8 cellular contexts compared by ENCODE assay signal in genomic region chr2:232550351-232551261, GRCh38. TPM values are rescaled to one million over a fixed set of nuclear protein-coding genes. Genes with fewer than 3 reads are reported as not detected.
DNase-seq lines count a peak whose midpoint lies in the region; TF ChIP-seq lines count a peak whose summit lies in the region.

A gene with protein sequence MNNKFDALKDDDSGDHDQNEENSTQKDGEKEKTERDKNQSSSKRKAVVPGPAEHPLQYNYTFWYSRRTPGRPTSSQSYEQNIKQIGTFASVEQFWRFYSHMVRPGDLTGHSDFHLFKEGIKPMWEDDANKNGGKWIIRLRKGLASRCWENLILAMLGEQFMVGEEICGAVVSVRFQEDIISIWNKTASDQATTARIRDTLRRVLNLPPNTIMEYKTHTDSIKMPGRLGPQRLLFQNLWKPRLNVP (plus strand): TSS chr2:232550689. CDS start chr2:232550725, 36 bp downstream.
Gene TIGD1, minus strand, starts transcription at chr2:232550557. Its CDS starts 675 bp downstream, at chr2:232549882.

- peaks cover 49% of the 10 kb centered on the region for H3K36me3 Mint-ChIP-seq in activated naive CD4-positive, alpha-beta T cell treated with anti-CD3 and anti-CD28 coated beads, Interleukin-2, amount 10 ng/mL, durations not matched to agents 7 days and 5 days

- 0 out of 2 replicates have a peak, but pooled peaks cover 7% of the 10 kb centered on the region for H3K9me3 ChIP-seq in SJSA1 (replicated peaks)

- peaks cover 75% of the 10 kb centered on the region for H3K4me1 Mint-ChIP-seq in activated naive CD4-positive, alpha-beta T cell treated with anti-CD3 and anti-CD28 coated beads, Interleukin-2, amount 10 ng/mL, durations not matched to agents 7 days and 5 days

- peaks cover 6% of the 10 kb centered on the region for H3K4me1 ChIP-seq in SJSA1 (replicated peaks)

- CTCF ChIA-PET in activated naive CD4-positive, alpha-beta T cell treated with anti-CD3 and anti-CD28 coated beads, Interleukin-2, amount 10 ng/mL, durations not matched to agents 7 days and 5 days (lab: Charles Lee): no interaction called here

- peaks cover 5% of the 10 kb centered on the region for H3K9me3 Mint-ChIP-seq in activated naive CD4-positive, alpha-beta T cell treated with anti-CD3 and anti-CD28 coated beads, Interleukin-2, amount 10 ng/mL, durations not matched to agents 7 days and 5 days

- peak within 1 kb of the TSS; percentile 100 for H3K27ac Mint-ChIP-seq in activated naive CD4-positive, alpha-beta T cell treated with anti-CD3 and anti-CD28 coated beads, Interleukin-2, amount 10 ng/mL, durations not matched to agents 7 days and 5 days

- peak; percentile 22 for TF ChIP-seq CTCF in HFF-Myc (IDR thresholded peaks at IDR 0.05; ENCODE audit: low read depth, low read length, missing control alignments)

- H3K4me3 ChIP-seq in GM08714 (ENCODE audit: low read length) (peak within 1 kb of the TSS; percentile 91), HFF-Myc (replicated peaks; ENCODE audit: low read depth, low read length) (peak within 1 kb of the TSS; percentile 97), SJSA1 (peak within 1 kb of the TSS; percentile 89)

- H3K4me3 Mint-ChIP-seq in activated naive CD4-positive, alpha-beta T cell treated with anti-CD3 and anti-CD28 coated beads, Interleukin-2, amount 10 ng/mL, durations not matched to agents 7 days and 5 days: peak within 1 kb of the TSS; percentile 96

- H3K36me3 ChIP-seq in SJSA1: peaks cover 75% of the 10 kb centered on the region

- H3K27me3 Mint-ChIP-seq in activated naive CD4-positive, alpha-beta T cell treated with anti-CD3 and anti-CD28 coated beads, Interleukin-2, amount 10 ng/mL, durations not matched to agents 7 days and 5 days: no peaks in the 10 kb centered on the region

- H3K27ac ChIP-seq in SJSA1 (peak within 1 kb of the TSS; percentile 97), temporal lobe (ENCODE audit: low read depth, low read length) (peak within 1 kb of the TSS; percentile 85)

- no peaks in the 10 kb centered on the region for H3K27me3 ChIP-seq in SJSA1 (replicated peaks)

- peak; percentile 72 for DNase-seq in HFF-Myc (ENCODE audit: extremely low read depth, low read depth)
- peak; percentile 87 for DNase-seq in MV-4-11 (lab: John Stamatoyannopoulos, UW)
- peak; percentile 89 to 96 for DNase-seq in SJSA1 (ENCODE audit: low read depth in 1 of 2, low spot score in 2 of 2)
- peak; percentile 93 for DNase-seq in activated naive CD4-positive, alpha-beta T cell treated with anti-CD3 and anti-CD28 coated beads, Interleukin-2, amount 10 ng/mL, durations not matched to agents 7 days and 5 days
- DNase-seq in globus pallidus (ENCODE audit: low spot score): peak; percentile 94
- DNase-seq in occipital lobe (lab: John Stamatoyannopoulos, UW): peak; percentile 93

RNA-seq across cellular contexts. Expression of the first gene that starts in this region (rescaled TPM):
- 105 and 124 TPM in 2 replicates for total RNA-seq in SJSA1 (2014; rRNA removed; shearing (Covaris generic))
- total RNA-seq in occipital lobe (38.1 TPM), temporal lobe (30.5 TPM)

RNA-seq across cellular contexts. Expression of gene TIGD1, which starts in this region (rescaled TPM):
- 3.7 and 5.0 TPM in 2 replicates for total RNA-seq in SJSA1 (2014; rRNA removed; shearing (Covaris generic))
- total RNA-seq in occipital lobe: 11.2 TPM
- total RNA-seq in temporal lobe: 8.9 TPM

Comparison
In these comparisons a context has a peak if more than half of its experiments do, and no peak if none do; other contexts are left out.
1. Peak in every context shown above with its lines: DNase-seq, H3K4me3 ChIP-seq and H3K27ac ChIP-seq.